ENCODE assay signal across 1 cellular context in the genomic region with DNA sequence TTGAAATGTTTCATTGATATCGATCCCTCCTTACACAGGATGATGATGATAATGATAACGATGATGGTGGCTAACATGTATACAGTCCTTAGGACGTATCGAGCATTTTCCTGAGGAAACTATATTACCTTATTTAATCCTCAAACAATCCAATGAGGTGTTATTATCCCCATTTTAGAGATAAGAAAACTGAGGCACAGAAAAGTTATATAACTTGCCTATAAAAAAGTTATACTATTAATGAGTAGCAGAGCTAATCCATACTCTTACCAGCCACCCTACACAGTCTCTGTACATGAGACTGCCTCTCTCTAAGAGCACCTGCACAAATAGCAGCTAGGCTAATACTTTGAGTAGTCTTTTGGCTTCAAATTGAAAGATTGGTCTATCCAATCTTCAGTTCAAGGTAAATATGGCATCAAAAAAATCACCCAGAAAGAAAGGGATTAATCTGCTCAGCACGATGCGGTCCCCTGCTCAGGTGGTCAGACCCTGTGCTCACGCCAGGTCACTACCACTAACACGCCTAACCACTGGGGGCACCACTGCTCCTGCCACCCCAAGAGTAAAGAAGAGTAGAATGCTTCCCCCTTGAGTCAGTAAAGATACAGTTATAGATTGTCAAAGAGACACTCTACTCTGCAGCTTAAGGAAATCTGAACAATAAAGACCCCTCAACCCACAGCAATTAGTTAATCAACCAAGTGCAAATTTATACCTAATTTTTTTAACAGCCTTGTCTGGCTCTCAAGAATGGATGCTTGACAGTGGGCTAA.
TF ChIP-seq lines count a peak whose summit lies in the region.

No MANE protein-coding gene starts in this region.

TF ChIP-seq in H1, 55 proteins besides CTCF, POLR2A, EP300 and RAD21:
- peak; percentile 36; the same call in 1 of the 2 replicates for TF ChIP-seq CREB1 (IDR thresholded peaks at IDR 0.05)
- no peak for TF ChIP-seq FOSL1 (IDR thresholded peaks at IDR 0.05; ENCODE audit: insufficient read depth, low read depth, low read length)
